ENCODE assay signal across 8 cellular contexts in genomic region chr1:234373064-234373937, GRCh38. TPM values are rescaled to one million over a fixed set of nuclear protein-coding genes. Genes with fewer than 3 reads are reported as not detected.
DNase-seq lines count a peak whose midpoint lies in the region; ATAC-seq and TF ChIP-seq lines count a peak whose summit lies in the region.

A gene with protein sequence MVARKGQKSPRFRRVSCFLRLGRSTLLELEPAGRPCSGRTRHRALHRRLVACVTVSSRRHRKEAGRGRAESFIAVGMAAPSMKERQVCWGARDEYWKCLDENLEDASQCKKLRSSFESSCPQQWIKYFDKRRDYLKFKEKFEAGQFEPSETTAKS (plus strand): TSS chr1:234373456. CDS start chr1:234373467, 11 bp downstream.

- H3K4me1 Mint-ChIP-seq in CD8-positive, alpha-beta memory T cell: peaks cover 55 to 69% (median 57%) of the 10 kb centered on the region in 3 donors
- peaks cover 35 to 44% of the 10 kb centered on the region in 2 donors for H3K4me1 Mint-ChIP-seq in effector memory CD8-positive, alpha-beta T cell (ENCODE audit: low read depth in 2 of 2)

- peaks cover 14 to 45% (median 15%) of the 10 kb centered on the region in 3 donors for H3K36me3 Mint-ChIP-seq in CD8-positive, alpha-beta memory T cell
- H3K36me3 Mint-ChIP-seq in effector memory CD8-positive, alpha-beta T cell (ENCODE audit: insufficient read depth): peaks cover 30% of the 10 kb centered on the region

- peak; percentile 83 to 92 (median 90) for DNase-seq in CD8-positive, alpha-beta memory T cell
- DNase-seq in GM20000 (ENCODE audit: low spot score) (peak; percentile 86), HT-29 (ENCODE audit: low spot score) (peak; percentile 95), NOMO-1 (lab: John Stamatoyannopoulos, UW; ENCODE audit: unreplicated experiment in 2 of 2) (peak; percentile 93), medulla oblongata (ENCODE audit: extremely low spot score) (peak; percentile 93)
- peak; percentile 86 to 93 (median 88) for DNase-seq in effector memory CD8-positive, alpha-beta T cell
- peak; percentile 82 for DNase-seq in stimulated activated CD8-positive, alpha-beta memory T cell treated with anti-CD3 and anti-CD28 coated beads, Interleukin-12 subunit alpha, Interleukin-12 subunit beta, amount 100 ng/mL, for 1 hour (ENCODE audit: low read depth)

- CTCF ChIA-PET in CD8-positive, alpha-beta memory T cell (lab: Charles Lee): interaction anchor here (1.1 to 1.8 kb wide), 4 partner anchors 9 to 105 kb away, joined by 3 to 5 read pairs (median 4); no protein-coding TSS in a partner anchor
- CTCF ChIA-PET in activated CD8-positive, alpha-beta memory T cell treated with anti-CD3 and anti-CD28 coated beads for 36 hours (lab: Charles Lee): interaction anchor here (0.6 to 1.2 kb wide), 3 partner anchors 36 to 708 kb away, joined by 3 read pairs; no protein-coding TSS in a partner anchor

- peak; percentile 85 for ATAC-seq in effector memory CD8-positive, alpha-beta T cell (replicated peaks)

- H3K4me1 ChIP-seq in CD8-positive, alpha-beta memory T cell (ENCODE audit: insufficient read depth, low read length): peaks cover 30% of the 10 kb centered on the region

- no peak for TF ChIP-seq CTCF in GM20000 (IDR thresholded peaks at IDR 0.05; ENCODE audit: extremely low read depth, missing control alignments)

- no peaks in the 10 kb centered on the region for H3K9me3 ChIP-seq in CD8-positive, alpha-beta memory T cell (ENCODE audit: low read length)

- peak within 1 kb of the TSS; percentile 99 for H3K27ac ChIP-seq in CD8-positive, alpha-beta memory T cell (ENCODE audit: low read depth, low read length)

- H3K4me3 Mint-ChIP-seq in CD8-positive, alpha-beta memory T cell: peak within 1 kb of the TSS; percentile 89 to 98 (median 97)
- H3K4me3 Mint-ChIP-seq in effector memory CD8-positive, alpha-beta T cell: peak within 1 kb of the TSS; percentile 89 to 91

- H3K27me3 ChIP-seq in CD8-positive, alpha-beta memory T cell (ENCODE audit: insufficient read depth, low read length, poor library complexity, severe bottlenecking): no peaks in the 10 kb centered on the region

- H3K27ac Mint-ChIP-seq in CD8-positive, alpha-beta memory T cell: peak within 1 kb of the TSS; percentile 95 to 100 (median 98)
- H3K27ac Mint-ChIP-seq in effector memory CD8-positive, alpha-beta T cell: peak within 1 kb of the TSS; percentile 99

- no peaks in the 10 kb centered on the region for H3K27me3 Mint-ChIP-seq in CD8-positive, alpha-beta memory T cell
- no peaks in the 10 kb centered on the region for H3K27me3 Mint-ChIP-seq in effector memory CD8-positive, alpha-beta T cell

- H3K36me3 ChIP-seq in CD8-positive, alpha-beta memory T cell (ENCODE audit: insufficient read depth, low read length): peaks cover 20% of the 10 kb centered on the region

- no peaks in the 10 kb centered on the region for H3K9me3 Mint-ChIP-seq in CD8-positive, alpha-beta memory T cell
- no peaks in the 10 kb centered on the region for H3K9me3 Mint-ChIP-seq in effector memory CD8-positive, alpha-beta T cell

- peak within 1 kb of the TSS; percentile 97 for H3K4me3 ChIP-seq in CD8-positive, alpha-beta memory T cell (ENCODE audit: low read length)

- POLR2A ChIA-PET in CD8-positive, alpha-beta memory T cell (lab: Charles Lee): interaction anchor here (0.6 to 3.1 kb wide), 5 partner anchors 16 to 105 kb away, joined by 3 to 22 read pairs (median 7); partner anchors contain the start of gene TARBP1
- POLR2A ChIA-PET in activated CD8-positive, alpha-beta memory T cell treated with anti-CD3 and anti-CD28 coated beads for 36 hours (lab: Charles Lee): interaction anchor here (0.5 to 1.7 kb wide), 7 partner anchors 9 to 731 kb away, joined by 3 to 8 read pairs (median 3); partner anchors contain the start of gene TARBP1

RNA-seq across cellular contexts. Expression of the gene that starts here (rescaled TPM):
- total RNA-seq in CD8-positive, alpha-beta memory T cell: 10 to 100 TPM; 49.1 to 51.9 TPM
- 40.1 TPM for polyA plus RNA-seq in CD8-positive, alpha-beta memory T cell
- 40.5 and 42.3 TPM in 2 replicates for total RNA-seq in HT-29 (2014; rRNA removed; shearing (Covaris generic))
- 10 to 100 TPM; 51.8 to 51.9 TPM for total RNA-seq in activated CD8-positive, alpha-beta memory T cell treated with anti-CD3 and anti-CD28 coated beads for 36 hours

Comparison
In these comparisons a context has a peak if more than half of its experiments do, and no peak if none do; other contexts are left out.
1. Peak in every context shown above with its lines: DNase-seq, ATAC-seq, H3K4me3 ChIP-seq and H3K27ac ChIP-seq.